ENCODE assay signal across 9 cellular contexts in genomic region chr9:116525611-116526010, GRCh38.
"Had no signal": no experiment of that assay in that cellular context is flagged by ENCODE, and none has a peak within 500 bp of the region (broad histone marks: within the 10 kb centered on the region; RNA-seq: fewer than 3 reads in every experiment).

No MANE protein-coding gene starts in this region.

- H3K4me2 ChIP-seq: GM23338 had no signal

- H2AFZ ChIP-seq: GM23338 had no signal

- H3K27ac ChIP-seq: HL-60 had no signal

- H3K4me3 ChIP-seq: GM23338, K562 had no signal

- ATAC-seq: GM23338, K562 had no signal

- FAIRE-seq: H1, H54, K562 had no signal

- DNase-seq: H9, HCEC 1CT, IMR-90, KG1 had no signal
